Comparison of ENCODE assay signal across 17 cellular contexts in genomic region chr4:152427971-152428370, GRCh38.
"Had no signal": no experiment of that assay in that cellular context is flagged by ENCODE, and none has a peak within 500 bp of the region (broad histone marks: within the 10 kb centered on the region; RNA-seq: fewer than 3 reads in every experiment).

No MANE protein-coding gene starts in this region.

- DNase-seq: effector memory CD4-positive, alpha-beta T cell; gastrocnemius medialis; heart right ventricle; islet precursor cell; mammary epithelial cell; naive thymus-derived CD4-positive, alpha-beta T cell; nephron progenitor cell; psoas muscle; retina; right lobe of liver; stimulated activated CD4-positive, alpha-beta T cell treated with anti-CD3 and anti-CD28 coated beads, Interleukin-4, amount 100 ng/mL, for 1 hour; stimulated activated CD8-positive, alpha-beta memory T cell treated with anti-CD3 and anti-CD28 coated beads, Interleukin-4, amount 100 ng/mL, for 48 hours; stimulated activated naive CD8-positive, alpha-beta T cell treated with anti-CD3 and anti-CD28 coated beads, Interleukin-15, Interleukin-2, amounts not matched to agents 100 U/mL and 50 U/mL, for 24 hours; thyroid gland had no signal

- H3K27ac Mint-ChIP-seq: nephron progenitor cell; stimulated activated effector memory CD8-positive, alpha-beta T cell treated with anti-CD3 and anti-CD28 coated beads, Interleukin-12 subunit alpha, Interleukin-12 subunit beta, amount 100 ng/mL, for 72 hours; type B pancreatic cell had no signal

- ATAC-seq: gastrocnemius medialis; heart right ventricle; left lobe of liver; naive thymus-derived CD4-positive, alpha-beta T cell; psoas muscle; right lobe of liver; stimulated activated effector memory CD8-positive, alpha-beta T cell treated with anti-CD3 and anti-CD28 coated beads, Interleukin-12 subunit alpha, Interleukin-12 subunit beta, amount 100 ng/mL, for 72 hours; stimulated activated naive CD8-positive, alpha-beta T cell treated with anti-CD3 and anti-CD28 coated beads, Interleukin-15, Interleukin-2, amounts not matched to agents 100 U/mL and 50 U/mL, for 24 hours had no signal

- H3K9me3 Mint-ChIP-seq: naive thymus-derived CD4-positive, alpha-beta T cell; nephron progenitor cell; stimulated activated effector memory CD8-positive, alpha-beta T cell treated with anti-CD3 and anti-CD28 coated beads, Interleukin-12 subunit alpha, Interleukin-12 subunit beta, amount 100 ng/mL, for 72 hours; type B pancreatic cell had no signal
